In genomic region chr16:955766-956165, GRCh38 we compare ENCODE assay signal across 1 cellular context. TPM values are rescaled to one million over a fixed set of nuclear protein-coding genes. Genes with fewer than 3 reads are reported as not detected.
"Had no signal": no experiment of that assay in that cellular context is flagged by ENCODE, and none has a peak within 500 bp of the region (broad histone marks: within the 10 kb centered on the region; RNA-seq: fewer than 3 reads in every experiment).

No MANE protein-coding gene starts in this region.

RNA-seq across cellular contexts. Expression of gene SOX8, which starts 25.8 kb away (rescaled TPM):
- total RNA-seq: activated CD8-positive, alpha-beta T cell treated with anti-CD3 and anti-CD28 coated beads, Interleukin-2, amount 10 ng/mL, durations not matched to agents 7 days and 5 days had no signal
